11 cellular contexts compared by ENCODE assay signal in the genomic region with DNA sequence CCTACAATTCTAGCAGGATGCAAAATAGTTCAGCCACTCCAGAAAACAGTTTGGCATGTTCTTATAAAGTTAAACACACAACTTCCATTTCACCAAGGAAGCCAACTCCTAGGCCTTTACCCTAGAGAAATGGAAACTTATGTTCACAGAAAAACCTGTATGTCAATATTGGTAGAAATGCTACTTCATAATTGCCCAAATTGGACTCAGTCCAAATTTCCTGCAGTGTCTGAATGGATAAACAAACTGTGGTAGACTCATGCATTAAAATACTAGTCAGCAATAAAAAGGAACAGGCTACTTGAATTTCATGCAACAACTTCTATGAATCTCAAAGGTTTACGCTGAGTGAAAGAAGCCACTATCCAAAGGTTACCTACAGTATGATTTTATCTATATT.
DNase-seq lines count a peak whose midpoint lies in the region; ATAC-seq and TF ChIP-seq lines count a peak whose summit lies in the region.
"Had no signal": no experiment of that assay in that cellular context is flagged by ENCODE, and none has a peak within 500 bp of the region (broad histone marks: within the 10 kb centered on the region; RNA-seq: fewer than 3 reads in every experiment).

No MANE protein-coding gene starts in this region.

- H3K4me3 ChIP-seq in LNCaP clone FGC (ENCODE audit: low read depth, low read length): no peak overlapping the region

- no peak for ATAC-seq in HG03159 (IDR thresholded peaks at IDR 0.05; ENCODE audit: unreplicated experiment)

- no peak for TF ChIP-seq CTCF in LNCaP clone FGC (IDR thresholded peaks at IDR 0.05; ENCODE audit: control insufficient read depth, extremely low read depth, insufficient read depth)

- DNase-seq in NCI-H2029 (lab: John Stamatoyannopoulos, UW) (peak; percentile 12), NCI-H2029 treated with DMSO at 0.1 percent for 48 hours (lab: John Stamatoyannopoulos, UW) (no peak), LNCaP clone FGC (ENCODE audit: low read depth) (peak; percentile 25), NCI-H774 (lab: John Stamatoyannopoulos, UW) (peak; percentile 22), GM19240 (ENCODE audit: insufficient read length, low spot score) (no peak), hepatic stellate cell (ENCODE audit: low spot score) (no peak)
- DNase-seq: C1 segment of cervical spinal cord; Calu3; CD4-positive, alpha-beta T cell; DMS 273 treated with DMSO at 0.1 percent for 48 hours had no signal

Comparison
In these comparisons a context has a peak if more than half of its experiments do, and no peak if none do; other contexts are left out.
1. DNase-seq: peak in NCI-H2029 (single experiment), LNCaP clone FGC (single experiment) and NCI-H774 (single experiment); none in NCI-H2029 treated with DMSO at 0.1 percent for 48 hours (single experiment), GM19240 (single experiment) and hepatic stellate cell (single experiment).